10 cellular contexts compared by ENCODE assay signal in the genomic region with DNA sequence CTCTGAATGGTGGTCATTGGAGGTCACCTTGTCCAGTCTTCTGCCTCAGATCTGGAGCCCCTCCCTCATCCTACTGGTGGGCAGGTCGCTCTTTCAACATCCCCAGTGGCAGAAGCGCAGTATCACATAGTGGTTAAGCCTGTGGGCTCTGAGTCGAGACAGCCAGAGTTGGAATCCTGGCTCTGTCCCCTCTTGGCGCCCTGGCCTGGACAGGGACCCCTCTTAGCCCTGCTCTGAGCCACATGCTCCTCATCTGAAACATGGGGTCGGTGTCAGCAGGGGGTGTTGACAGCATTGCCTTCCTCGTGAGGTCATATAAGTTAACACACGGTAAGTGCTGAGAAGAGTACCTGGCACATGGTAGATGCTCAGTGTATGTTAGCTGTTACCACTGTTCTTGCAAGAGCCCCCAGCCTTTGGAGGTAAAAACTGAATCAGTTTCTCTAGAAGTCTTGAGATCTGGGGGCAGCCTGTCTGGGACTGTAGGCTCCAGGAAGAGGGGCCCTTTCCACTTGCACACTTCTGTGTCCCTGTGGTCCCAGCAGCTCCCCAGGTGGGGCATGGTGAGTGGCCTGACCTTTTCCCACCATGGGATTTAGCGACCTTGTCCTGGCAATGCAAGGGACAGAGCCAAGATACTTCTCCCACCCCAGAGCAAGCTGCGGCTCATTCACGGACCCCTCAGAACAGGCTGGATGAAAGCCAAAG. TPM values are rescaled to one million over a fixed set of nuclear protein-coding genes. Genes with fewer than 3 reads are reported as not detected.
A peak's percentile ranks its signal among the peaks of the same experiment; 100 is the strongest.
DNase-seq lines count a peak whose midpoint lies in the region; ATAC-seq and TF ChIP-seq lines count a peak whose summit lies in the region.
"Had no signal": no experiment of that assay in that cellular context is flagged by ENCODE, and none has a peak within 500 bp of the region (broad histone marks: within the 10 kb centered on the region; RNA-seq: fewer than 3 reads in every experiment).

No MANE protein-coding gene starts in this region.

- DNase-seq in CD8-positive, alpha-beta memory T cell = no peak
- no peak for DNase-seq in RWPE2 (ENCODE audit: low spot score)
- no peak for DNase-seq in epithelial cell of esophagus (ENCODE audit: low read depth)
- no peak for DNase-seq in sigmoid colon
- DNase-seq in mucosa of descending colon = no peak
- DNase-seq in activated CD4-positive, CD25-positive, alpha-beta regulatory T cell (lab: John Stamatoyannopoulos, UW) = no peak
- no peak for DNase-seq in left ventricle myocardium superior
- no peak for DNase-seq in NK-92 (lab: John Stamatoyannopoulos, UW; ENCODE audit: unreplicated experiment)
- DNase-seq: amniotic stem cell, NCI-H446 treated with DMSO at 0.1 percent for 48 hours had no signal

- no peaks in the 10 kb centered on the region for H3K27me3 Mint-ChIP-seq in CD8-positive, alpha-beta memory T cell

- H3K36me3 ChIP-seq in CD8-positive, alpha-beta memory T cell (ENCODE audit: insufficient read depth, low read length) = peaks cover 50% of the 10 kb centered on the region
- H3K36me3 ChIP-seq in RWPE2 (ENCODE audit: low read depth) (peaks cover 87% of the 10 kb centered on the region), sigmoid colon (peaks cover 17 to 51% (median 44%) of the 10 kb centered on the region in 4 donors), mucosa of descending colon (ENCODE audit: low read depth) (peaks cover 25% of the 10 kb centered on the region)

- intact Hi-C loops in sigmoid colon (cut with DNase I) (no loop called here), mucosa of descending colon (cut with DNase I, micrococcal nuclease) (no loop called here), left ventricle myocardium superior (cut with micrococcal nuclease) (no loop called here)

- TF ChIP-seq EP300 in sigmoid colon (IDR thresholded peaks at IDR 0.05) = no peak

- H3K4me3 ChIP-seq in CD8-positive, alpha-beta memory T cell (ENCODE audit: low read length) = no peak overlapping the region
- H3K4me3 ChIP-seq in RWPE2 (ENCODE audit: severe bottlenecking) (no peak overlapping the region), epithelial cell of esophagus (ENCODE audit: low read length) (peak overlapping the region; percentile 97), sigmoid colon (no peak overlapping the region), mucosa of descending colon (no peak overlapping the region)

- no peaks in the 10 kb centered on the region for H3K9me3 Mint-ChIP-seq in CD8-positive, alpha-beta memory T cell

- TF ChIP-seq POLR2A in sigmoid colon (IDR thresholded peaks at IDR 0.05) = no peak

- POLR2A ChIA-PET in CD8-positive, alpha-beta memory T cell (lab: Charles Lee) = no interaction called here

- 84 to 86% methylated on average over 10 of the region's 10 CpGs for WGBS in sigmoid colon, 2 donors

- CTCF ChIA-PET in CD8-positive, alpha-beta memory T cell (lab: Charles Lee) = no interaction called here

- H3K27ac ChIP-seq in CD8-positive, alpha-beta memory T cell (ENCODE audit: low read depth, low read length) = peak overlapping the region; percentile 98
- H3K27ac ChIP-seq in RWPE2 (ENCODE audit: poor library complexity, severe bottlenecking) (peak overlapping the region; percentile 98), sigmoid colon (peak overlapping the region; percentile 94 to 99 (median 96))

- no peaks in the 10 kb centered on the region for H3K27me3 ChIP-seq in CD8-positive, alpha-beta memory T cell (ENCODE audit: insufficient read depth, low read length, poor library complexity, severe bottlenecking)
- H3K27me3 ChIP-seq in RWPE2 (ENCODE audit: insufficient read depth, poor library complexity, severe bottlenecking) = no peaks in the 10 kb centered on the region
- no peaks in the 10 kb centered on the region for H3K27me3 ChIP-seq in sigmoid colon

- H3K4me1 ChIP-seq in CD8-positive, alpha-beta memory T cell (ENCODE audit: insufficient read depth, low read length) = peaks cover 48% of the 10 kb centered on the region
- H3K4me1 ChIP-seq in RWPE2 (ENCODE audit: insufficient read depth, poor library complexity, severe bottlenecking) (peaks cover 34% of the 10 kb centered on the region), sigmoid colon (peaks cover 0 to 60% (median 58%) of the 10 kb centered on the region in 4 donors), mucosa of descending colon (ENCODE audit: low read depth) (peaks cover 50% of the 10 kb centered on the region)

- TF ChIP-seq CTCF in RWPE2 (IDR thresholded peaks at IDR 0.05; ENCODE audit: poor library complexity, severe bottlenecking) = no peak
- no peak for TF ChIP-seq CTCF in epithelial cell of esophagus (IDR thresholded peaks at IDR 0.05; ENCODE audit: insufficient read depth, low read depth, low read length, missing control alignments)
- no peak for TF ChIP-seq CTCF in sigmoid colon (IDR thresholded peaks at IDR 0.05)
- no peak for TF ChIP-seq CTCF in mucosa of descending colon (IDR thresholded peaks at IDR 0.05)

- H3K4me1 Mint-ChIP-seq in CD8-positive, alpha-beta memory T cell = peaks cover 29 to 55% (median 40%) of the 10 kb centered on the region in 3 donors

- H3K27ac Mint-ChIP-seq in CD8-positive, alpha-beta memory T cell = peak overlapping the region; percentile 82 to 99 (median 98)

- H3K4me3 Mint-ChIP-seq in CD8-positive, alpha-beta memory T cell = peak overlapping the region; percentile 44 to 98 (median 61)

- H3K9me3 ChIP-seq in CD8-positive, alpha-beta memory T cell (ENCODE audit: low read length) = no peaks in the 10 kb centered on the region
- no peaks in the 10 kb centered on the region for H3K9me3 ChIP-seq in RWPE2 (ENCODE audit: severe bottlenecking)
- H3K9me3 ChIP-seq in sigmoid colon = no peaks in the 10 kb centered on the region
- H3K9me3 ChIP-seq in mucosa of descending colon = no peaks in the 10 kb centered on the region

- peaks cover 12 to 91% (median 13%) of the 10 kb centered on the region in 3 donors for H3K36me3 Mint-ChIP-seq in CD8-positive, alpha-beta memory T cell

- ATAC-seq in RWPE2 (ENCODE audit: low read depth) (no peak), mucosa of descending colon (no peak), left ventricle myocardium superior (no peak)

RNA-seq across cellular contexts. Expression of a gene that starts 6.4 kb away (rescaled TPM):
- total RNA-seq in CD8-positive, alpha-beta memory T cell = 10 to 100 TPM; 32.7 to 33.8 TPM
- polyA plus RNA-seq in CD8-positive, alpha-beta memory T cell = 11.6 TPM
- 10 to 100 TPM in 1 of 4 donors, 1 to 10 TPM in 3; 7.4 to 25.8 (median 8.5) TPM for total RNA-seq in sigmoid colon
- 10 to 100 TPM; 14.4 to 72.4 (median 15.3) TPM for polyA plus RNA-seq in sigmoid colon
- 10 to 100 TPM; 25.6 to 42.4 (median 25.9) TPM for total RNA-seq in mucosa of descending colon
- total RNA-seq in left ventricle myocardium superior = 4.3 TPM

RNA-seq across cellular contexts. Expression of a gene that starts 33.8 kb away (rescaled TPM):
- total RNA-seq in CD8-positive, alpha-beta memory T cell = 100 to 1,000 TPM; 102 to 113 TPM
- polyA plus RNA-seq in CD8-positive, alpha-beta memory T cell = 163 TPM
- total RNA-seq in sigmoid colon = 10 to 100 TPM; 64.0 to 84.5 (median 79.9) TPM
- polyA plus RNA-seq in sigmoid colon = 10 to 100 TPM; 43.0 to 51.6 (median 50.5) TPM
- total RNA-seq in mucosa of descending colon = 10 to 100 TPM; 30.2 to 59.5 (median 35.4) TPM
- total RNA-seq in left ventricle myocardium superior = 35.7 TPM
